In the genomic region with DNA sequence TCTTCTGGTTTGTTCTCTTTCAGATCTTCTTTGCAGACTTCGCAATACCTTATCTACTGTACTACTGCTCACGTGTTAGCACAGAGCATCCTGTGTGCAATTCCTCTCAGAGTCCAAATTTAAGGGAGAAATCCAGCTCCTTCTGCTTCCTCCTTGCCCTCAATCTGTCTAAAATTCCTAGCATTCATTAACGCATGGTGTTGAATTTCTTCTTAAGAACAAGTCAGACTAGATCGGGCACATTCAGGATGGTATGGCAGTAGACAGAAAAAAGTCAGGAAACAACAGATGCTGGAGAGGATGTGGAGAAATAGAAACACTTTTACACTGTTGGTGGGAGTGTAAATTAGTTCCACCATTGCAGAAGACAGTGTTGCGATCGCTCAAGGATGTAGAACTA, we compare ENCODE assay signal across 24 cellular contexts.
"Had no signal": no experiment of that assay in that cellular context is flagged by ENCODE, and none has a peak within 500 bp of the region (broad histone marks: within the 10 kb centered on the region; RNA-seq: fewer than 3 reads in every experiment).

No MANE protein-coding gene starts in this region.

- H3K36me3 Mint-ChIP-seq: mesothelial cell of epicardium; naive B cell; natural killer cell treated with Interleukin-12 subunit alpha and Interleukin-12 subunit beta and Interleukin-15 and Interleukin-18, amount 100 ng/mL, for 72 hours; stimulated activated naive B cell treated with anti-CD40 and anti-IgM and Interleukin-4, amounts not matched to agents 10 μg/mL and 1 μg/mL and 100 μg/mL, for 72 hours had no signal

- H3K27ac Mint-ChIP-seq: effector memory CD8-positive, alpha-beta T cell; mesothelial cell of epicardium; naive B cell; natural killer cell treated with Interleukin-12 subunit alpha and Interleukin-12 subunit beta and Interleukin-15 and Interleukin-18, amount 100 ng/mL, for 72 hours; progenitor cell of endocrine pancreas; stimulated activated naive B cell treated with anti-CD40 and anti-IgM and Interleukin-4, amounts not matched to agents 10 μg/mL and 1 μg/mL and 100 μg/mL, for 72 hours; stimulated activated naive CD8-positive, alpha-beta T cell treated with anti-CD3 and anti-CD28 coated beads, Interleukin-15, Interleukin-2, amounts not matched to agents 100 ng/mL and 50 ng/mL, for 24 hours had no signal

- H3K27me3 Mint-ChIP-seq: effector memory CD8-positive, alpha-beta T cell; naive B cell; natural killer cell treated with Interleukin-12 subunit alpha and Interleukin-12 subunit beta and Interleukin-15 and Interleukin-18, amount 100 ng/mL, for 72 hours; progenitor cell of endocrine pancreas; stimulated activated naive B cell treated with anti-CD40 and anti-IgM and Interleukin-4, amounts not matched to agents 10 μg/mL and 1 μg/mL and 100 μg/mL, for 72 hours; stimulated activated naive CD8-positive, alpha-beta T cell treated with anti-CD3 and anti-CD28 coated beads, Interleukin-15, Interleukin-2, amounts not matched to agents 100 ng/mL and 50 ng/mL, for 24 hours had no signal

- H3K4me3 ChIP-seq: gastrocnemius medialis, heart left ventricle, hepatocyte, left lung, mucosa of descending colon, right lobe of liver, thoracic aorta, tibial nerve, vagina had no signal

- H3K4me3 Mint-ChIP-seq: effector memory CD8-positive, alpha-beta T cell; mesothelial cell of epicardium; naive B cell; natural killer cell treated with Interleukin-12 subunit alpha and Interleukin-12 subunit beta and Interleukin-15 and Interleukin-18, amount 100 ng/mL, for 72 hours; neural crest cell; stimulated activated naive B cell treated with anti-CD40 and anti-IgM and Interleukin-4, amounts not matched to agents 10 μg/mL and 1 μg/mL and 100 μg/mL, for 72 hours; stimulated activated naive CD8-positive, alpha-beta T cell treated with anti-CD3 and anti-CD28 coated beads, Interleukin-15, Interleukin-2, amounts not matched to agents 100 ng/mL and 50 ng/mL, for 24 hours had no signal

- DNase-seq: cortex of kidney; effector memory CD8-positive, alpha-beta T cell; foreskin fibroblast; gastrocnemius medialis; heart left ventricle; left cardiac atrium; left lung; mesenchymal stem cell; mucosa of descending colon; naive B cell; right lobe of liver; small intestine; stimulated activated CD4-positive, alpha-beta T cell treated with anti-CD3 and anti-CD28 coated beads, Interleukin-15, amount 100 ng/mL, for 24 hours; stimulated activated CD4-positive, alpha-beta T cell treated with anti-CD3 and anti-CD28 coated beads, Interleukin-2, amount 100 ng/mL, for 48 hours; stimulated activated naive B cell treated with anti-CD40 and anti-IgM and Interleukin-4, amounts not matched to agents 10 μg/mL and 1 μg/mL and 100 μg/mL, for 72 hours had no signal

- H3K4me1 Mint-ChIP-seq: naive B cell; neural crest cell; stimulated activated naive B cell treated with anti-CD40 and anti-IgM and Interleukin-4, amounts not matched to agents 10 μg/mL and 1 μg/mL and 100 μg/mL, for 72 hours had no signal
